In the genomic region with DNA sequence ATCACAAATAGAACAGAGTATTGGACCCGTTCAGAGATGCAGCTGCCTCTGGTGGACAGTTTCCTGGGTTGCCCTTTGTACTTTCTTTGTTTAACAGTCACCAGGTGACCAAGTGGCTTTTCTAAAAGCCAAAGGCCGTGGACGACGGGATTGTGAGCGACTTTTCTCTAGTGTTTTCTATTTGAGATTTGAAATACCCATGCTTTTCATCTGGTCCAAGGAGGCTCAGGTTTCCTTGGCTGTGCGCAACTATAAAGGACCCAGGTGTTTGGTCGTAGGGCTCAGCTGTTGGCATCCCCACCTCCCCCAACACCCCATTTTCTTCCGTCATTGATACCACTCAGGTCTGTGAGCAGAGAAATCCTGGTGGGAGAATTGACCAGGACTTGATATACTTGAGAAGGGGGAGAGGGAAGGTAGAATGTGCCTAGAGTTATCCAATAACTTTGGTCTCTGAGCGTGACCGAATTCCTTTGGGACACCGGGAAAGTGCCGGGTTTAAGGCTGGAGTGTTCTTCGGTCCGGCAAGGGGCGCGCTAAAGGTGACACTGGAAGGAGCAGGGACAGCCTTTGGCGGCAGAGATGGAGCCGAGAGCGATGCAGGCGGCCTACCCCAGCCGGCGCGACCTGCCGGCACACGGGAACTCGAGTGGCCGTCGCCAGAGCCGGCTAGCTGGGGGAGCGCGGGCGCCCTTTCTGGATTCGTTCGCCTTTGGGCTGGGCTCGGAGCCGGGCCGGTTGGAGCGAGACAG, we compare ENCODE assay signal across 8 cellular contexts.
DNase-seq lines count a peak whose midpoint lies in the region; ATAC-seq, FAIRE-seq and TF ChIP-seq lines count a peak whose summit lies in the region.

No MANE protein-coding gene starts in this region.

- H3K4me1 Mint-ChIP-seq in activated naive CD4-positive, alpha-beta T cell treated with anti-CD3 and anti-CD28 coated beads, Interleukin-2, amount 10 ng/mL, durations not matched to agents 7 days and 5 days, result peaks cover 52% of the 10 kb centered on the region

- H3K9me3 ChIP-seq in Peyer's patch (no peaks in the 10 kb centered on the region), esophagus (ENCODE audit: control insufficient read depth in 2 of 2, insufficient read depth in 1 of 2, low read depth in 1 of 2, low read length in 1 of 2) (no peaks in the 10 kb centered on the region), pancreas (no peaks in the 10 kb centered on the region)

- WGBS in esophagus, 2 donors, result 9% methylated on average over 37 to 38 of the region's 38 CpGs
- 2% methylated on average over 34 to 38 of the region's 38 CpGs for WGBS in pancreas, 2 donors

- ATAC-seq in pancreas, result peak; percentile 27 to 48 (median 32)

- H3K4me3 Mint-ChIP-seq in activated naive CD4-positive, alpha-beta T cell treated with anti-CD3 and anti-CD28 coated beads, Interleukin-2, amount 10 ng/mL, durations not matched to agents 7 days and 5 days, result peak overlapping the region; percentile 82

- H3K27me3 ChIP-seq in Peyer's patch (no peaks in the 10 kb centered on the region), esophagus (ENCODE audit: control insufficient read depth in 1 of 2, insufficient read depth in 2 of 2, low read length in 2 of 2) (no peaks in the 10 kb centered on the region), pancreas (no peaks in the 10 kb centered on the region)

- TF ChIP-seq CTCF in Peyer's patch (IDR thresholded peaks at IDR 0.05) (peak in 3 of 6 experiments; percentile 29 to 43 (median 38)), pancreas (IDR thresholded peaks at IDR 0.05) (no peak)

- intact Hi-C loops in pancreas (cut with DNase I), result no loop called here

- H3K36me3 ChIP-seq in Peyer's patch, result peaks cover 0 to 3% (median 0%) of the 10 kb centered on the region in 3 donors
- peaks cover 4 to 5% of the 10 kb centered on the region in 2 donors for H3K36me3 ChIP-seq in esophagus (ENCODE audit: control insufficient read depth in 2 of 2, insufficient read depth in 2 of 2, low read length in 1 of 2)
- no peaks in the 10 kb centered on the region for H3K36me3 ChIP-seq in pancreas

- CTCF ChIA-PET in activated naive CD4-positive, alpha-beta T cell treated with anti-CD3 and anti-CD28 coated beads, Interleukin-2, amount 10 ng/mL, durations not matched to agents 7 days and 5 days (lab: Charles Lee), result no interaction called here

- peak in 1 of 2 donors; percentile 18 for TF ChIP-seq POLR2A in Peyer's patch (IDR thresholded peaks at IDR 0.05)

- FAIRE-seq in pancreas (lab: Jason Lieb, UNC), result no peak

- peak overlapping the region; percentile 79 to 92 (median 82) for H3K27ac ChIP-seq in Peyer's patch
- peak overlapping the region; percentile 84 to 87 for H3K27ac ChIP-seq in esophagus (ENCODE audit: low read depth in 2 of 2, low read length in 1 of 2)
- H3K27ac ChIP-seq in pancreas, result peak overlapping the region; percentile 81 to 93 (median 89)

- no peaks in the 10 kb centered on the region for H3K27me3 Mint-ChIP-seq in activated naive CD4-positive, alpha-beta T cell treated with anti-CD3 and anti-CD28 coated beads, Interleukin-2, amount 10 ng/mL, durations not matched to agents 7 days and 5 days

- H3K4me1 ChIP-seq in Peyer's patch, result peaks cover 0 to 44% (median 1%) of the 10 kb centered on the region in 4 donors
- peaks cover 5 to 6% of the 10 kb centered on the region in 2 donors for H3K4me1 ChIP-seq in esophagus (ENCODE audit: control insufficient read depth in 2 of 2, insufficient read depth in 2 of 2, low read length in 1 of 2)
- H3K4me1 ChIP-seq in pancreas, result peaks cover 41 to 58% (median 49%) of the 10 kb centered on the region in 3 donors

- peaks cover 41% of the 10 kb centered on the region for H3K36me3 Mint-ChIP-seq in activated naive CD4-positive, alpha-beta T cell treated with anti-CD3 and anti-CD28 coated beads, Interleukin-2, amount 10 ng/mL, durations not matched to agents 7 days and 5 days

- H3K4me3 ChIP-seq in Peyer's patch (peak overlapping the region; percentile 79 to 90 (median 83)), esophagus (ENCODE audit: low read depth in 1 of 2, low read length in 2 of 2) (peak overlapping the region; percentile 75 to 81), pancreas (peak overlapping the region; percentile 81 to 96 (median 91))

- no peaks in the 10 kb centered on the region for H3K9me3 Mint-ChIP-seq in activated naive CD4-positive, alpha-beta T cell treated with anti-CD3 and anti-CD28 coated beads, Interleukin-2, amount 10 ng/mL, durations not matched to agents 7 days and 5 days

- no peak overlapping the region for H3K27ac Mint-ChIP-seq in activated naive CD4-positive, alpha-beta T cell treated with anti-CD3 and anti-CD28 coated beads, Interleukin-2, amount 10 ng/mL, durations not matched to agents 7 days and 5 days

- no peak for DNase-seq in activated naive CD4-positive, alpha-beta T cell treated with anti-CD3 and anti-CD28 coated beads, Interleukin-2, amount 10 ng/mL, durations not matched to agents 7 days and 5 days
- DNase-seq in activated naive CD4-positive, alpha-beta T cell treated with anti-CD3 and anti-CD28 coated beads, Interleukin-2, amount 50 U/mL, for 16 hours, result no peak
- DNase-seq in Peyer's patch, result peak in 2 of 3 donors; percentile 50 to 62
- DNase-seq in pancreas, result peak in 1 of 6 donors; percentile 40
- no peak for DNase-seq in activated CD4-positive, CD25-positive, alpha-beta regulatory T cell (lab: John Stamatoyannopoulos, UW)
- DNase-seq in stimulated activated CD4-positive, alpha-beta T cell treated with anti-CD3 and anti-CD28 coated beads, Interleukin-2, amount 100 ng/mL, for 24 hours, result no peak
- DNase-seq in stimulated activated CD4-positive, alpha-beta T cell treated with anti-CD3 and anti-CD28 coated beads, Interleukin-15, amount 100 ng/mL, for 24 hours, result no peak

Comparison
In these comparisons a context has a peak if more than half of its experiments do, and no peak if none do; other contexts are left out.
1. DNase-seq: peak in Peyer's patch (2 of 3); none in activated naive CD4-positive, alpha-beta T cell treated with anti-CD3 and anti-CD28 coated beads, Interleukin-2, amount 10 ng/mL, durations not matched to agents 7 days and 5 days (single experiment), activated naive CD4-positive, alpha-beta T cell treated with anti-CD3 and anti-CD28 coated beads, Interleukin-2, amount 50 U/mL, for 16 hours (single experiment), activated CD4-positive, CD25-positive, alpha-beta regulatory T cell (0 of 4), stimulated activated CD4-positive, alpha-beta T cell treated with anti-CD3 and anti-CD28 coated beads, Interleukin-2, amount 100 ng/mL, for 24 hours (0 of 2) and stimulated activated CD4-positive, alpha-beta T cell treated with anti-CD3 and anti-CD28 coated beads, Interleukin-15, amount 100 ng/mL, for 24 hours (single experiment).
2. Peak in every context shown above with its lines, with median percentiles within 50 percentile points of each other: H3K27ac ChIP-seq and H3K4me3 ChIP-seq.